In genomic region chr11:120172054-120172881, GRCh38 we compare ENCODE assay signal across 8 cellular contexts. TPM values are rescaled to one million over a fixed set of nuclear protein-coding genes. Genes with fewer than 3 reads are reported as not detected.
DNase-seq lines count a peak whose midpoint lies in the region; ATAC-seq and TF ChIP-seq lines count a peak whose summit lies in the region.

No MANE protein-coding gene starts in this region.

- no peak overlapping the region for H3K4me3 ChIP-seq in brain microvascular endothelial cell (ENCODE audit: low read depth, low read length)

- H3K27me3 ChIP-seq in brain microvascular endothelial cell (replicated peaks) = peaks cover 19% of the 10 kb centered on the region

- peak; percentile 74 for TF ChIP-seq CTCF in GM10248 (IDR thresholded peaks at IDR 0.05; ENCODE audit: control extremely low read depth, extremely low read depth, low read depth, missing control alignments)
- TF ChIP-seq CTCF in brain microvascular endothelial cell (IDR thresholded peaks at IDR 0.05; ENCODE audit: low read depth, low read length, missing control alignments) = peak; percentile 87

- CTCF ChIA-PET in GM10248 (lab: Yijun Ruan, JAX) = interaction anchor here (0.7 to 12.9 kb wide), 14 partner anchors 7 to 558 kb away, joined by 3 to 219 read pairs (median 4); partner anchors contain the start of gene POU2F3

- no peaks in the 10 kb centered on the region for H3K36me3 ChIP-seq in brain microvascular endothelial cell (replicated peaks)

- H3K27ac ChIP-seq in brain microvascular endothelial cell = no peak overlapping the region

- ATAC-seq in GM18873 (IDR thresholded peaks at IDR 0.05; ENCODE audit: low FRiP score, unreplicated experiment) = no peak

- DNase-seq in 8988T (peak; percentile 86), GM10248 (ENCODE audit: extremely low spot score) (peak; percentile 82), LHCN-M2 (ENCODE audit: low read depth) (peak; percentile 24), SKM-1 treated with dmso at 0.1 percent for 144 hours (lab: John Stamatoyannopoulos, UW; ENCODE audit: unreplicated experiment) (peak; percentile 48), brain microvascular endothelial cell (peak; percentile 38), iPS-NIHi11 (ENCODE audit: low spot score) (peak; percentile 81)
- DNase-seq in stimulated activated CD4-positive, alpha-beta T cell treated with anti-CD3 and anti-CD28 coated beads, Interleukin-12 subunit alpha, Interleukin-12 subunit beta, amount 100 ng/mL, for 24 hours (ENCODE audit: low read depth in 2 of 2) = peak; percentile 23 to 42

- in situ Hi-C loops in brain microvascular endothelial cell (cut with HindIII; ENCODE audit: low pct_ligation_motif_present, low sequenced_read_pairs) = no loop called here

- POLR2A ChIA-PET in GM10248 (lab: Yijun Ruan, JAX) = no interaction called here

RNA-seq across cellular contexts. Expression of gene TRIM29, which starts 34.4 kb away (rescaled TPM):
- not detected in 2 replicates for total RNA-seq in LHCN-M2 (2014; rRNA removed)
- polyA plus RNA-seq in LHCN-M2 (2012) = 0.04 TPM

RNA-seq across cellular contexts. Expression of gene OAF, which starts 38.6 kb away (rescaled TPM):
- 16.3 and 18.7 TPM in 2 replicates for total RNA-seq in LHCN-M2 (2014; rRNA removed)
- 3.3 TPM for polyA plus RNA-seq in LHCN-M2 (2012)

Comparison
In these comparisons a context has a peak if more than half of its experiments do, and no peak if none do; other contexts are left out.
1. DNase-seq: peak in every context shown above with its lines; median percentile 86 in 8988T; 82 in GM10248; 81 in iPS-NIHi11; 48 in SKM-1 treated with dmso at 0.1 percent for 144 hours; 38 in brain microvascular endothelial cell; 32 in stimulated activated CD4-positive, alpha-beta T cell treated with anti-CD3 and anti-CD28 coated beads, Interleukin-12 subunit alpha, Interleukin-12 subunit beta, amount 100 ng/mL, for 24 hours; 24 in LHCN-M2.